17 cellular contexts compared by ENCODE assay signal in the genomic region with DNA sequence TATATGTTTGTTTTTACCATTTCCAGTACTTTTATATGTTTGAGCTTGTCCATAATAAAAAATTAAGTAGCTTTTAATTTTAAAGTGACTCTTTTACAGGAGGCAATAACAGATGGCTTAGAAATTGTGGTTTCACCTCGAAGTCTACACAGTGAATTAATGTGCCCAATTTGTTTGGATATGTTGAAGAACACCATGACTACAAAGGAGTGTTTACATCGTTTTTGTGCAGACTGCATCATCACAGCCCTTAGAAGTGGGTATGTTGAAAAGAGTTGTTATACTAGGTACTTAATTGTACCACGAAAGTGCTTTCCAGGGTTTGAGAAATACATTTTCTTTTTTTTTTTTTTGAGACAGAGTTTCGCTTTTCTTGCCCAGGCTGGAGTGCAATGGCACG. TPM values are rescaled to one million over a fixed set of nuclear protein-coding genes. Genes with fewer than 3 reads are reported as not detected.
DNase-seq lines count a peak whose midpoint lies in the region; FAIRE-seq and TF ChIP-seq lines count a peak whose summit lies in the region.
"Had no signal": no experiment of that assay in that cellular context is flagged by ENCODE, and none has a peak within 500 bp of the region (broad histone marks: within the 10 kb centered on the region; RNA-seq: fewer than 3 reads in every experiment).

No MANE protein-coding gene starts in this region.

- no peaks in the 10 kb centered on the region for H3K27me3 Mint-ChIP-seq in type B pancreatic cell

- DNase-seq in DMS153 (lab: John Stamatoyannopoulos, UW) = peak; percentile 43
- DNase-seq in DMS79 treated with DMSO at 0.1 percent for 48 hours (lab: John Stamatoyannopoulos, UW) = peak; percentile 84
- DNase-seq in NCI-H1694 treated with DMSO at 0.1 percent for 48 hours (lab: John Stamatoyannopoulos, UW) = peak; percentile 37
- DNase-seq in bronchial epithelial cell (ENCODE audit: low read depth) = peak; percentile 8
- DNase-seq in type B pancreatic cell (ENCODE audit: extremely low spot score, unreplicated experiment) = no peak
- DNase-seq in activated naive CD4-positive, alpha-beta T cell (lab: John Stamatoyannopoulos, UW) = no peak
- DNase-seq in dorsolateral prefrontal cortex = no peak
- DNase-seq: ACHN, GM23248, HCEC 1CT, NCI-H2029, NCI-H524, SHP77 had no signal

- no peak overlapping the region for H3K27ac Mint-ChIP-seq in type B pancreatic cell

- no peaks in the 10 kb centered on the region for H3K9me3 Mint-ChIP-seq in type B pancreatic cell

- no peak overlapping the region for H3K27ac ChIP-seq in dorsolateral prefrontal cortex
- H3K27ac ChIP-seq: C4-2B, GM23248 had no signal

- no peaks in the 10 kb centered on the region for H3K36me3 ChIP-seq in bronchial epithelial cell (ENCODE audit: control insufficient read depth, insufficient read depth, low read length)

- intact Hi-C loops in dorsolateral prefrontal cortex (cut with DNase I) = no loop called here

- TF ChIP-seq CTCF in bronchial epithelial cell (IDR thresholded peaks at IDR 0.05; ENCODE audit: insufficient read depth, low read length, severe bottlenecking) (no peak), type B pancreatic cell (conservative IDR thresholded peaks at IDR 0.05) (no peak), dorsolateral prefrontal cortex (IDR thresholded peaks at IDR 0.05 in 54 of 56, conservative IDR thresholded peaks at IDR 0.05 in 2 of 56; ENCODE audit: low read depth in 1 of 56, partially characterized antibody in 56 of 56) (no peak)

- H3K4me3 ChIP-seq in bronchial epithelial cell (ENCODE audit: low read depth, low read length) = no peak overlapping the region
- no peak overlapping the region for H3K4me3 ChIP-seq in dorsolateral prefrontal cortex
- H3K4me3 ChIP-seq: GM23248, SK-N-MC had no signal

- H3K36me3 Mint-ChIP-seq in type B pancreatic cell = peaks cover 39% of the 10 kb centered on the region

- no peak for FAIRE-seq in bronchial epithelial cell (lab: Jason Lieb, UNC)
- FAIRE-seq: GM12891, GM18507 had no signal

- no peaks in the 10 kb centered on the region for H3K4me1 Mint-ChIP-seq in type B pancreatic cell (ENCODE audit: unreplicated experiment)

- no peak overlapping the region for H3K4me3 Mint-ChIP-seq in type B pancreatic cell

- H3K27me3 ChIP-seq in bronchial epithelial cell (ENCODE audit: control insufficient read depth, insufficient read depth, low read length) = no peaks in the 10 kb centered on the region
- H3K27me3 ChIP-seq in dorsolateral prefrontal cortex = no peaks in the 10 kb centered on the region

RNA-seq across cellular contexts. Expression of gene RNF2, which starts 46.1 kb away (rescaled TPM):
- 15.0 and 19.2 TPM in 2 replicates for total RNA-seq in bronchial epithelial cell
- 17.6 and 31.0 TPM in 2 replicates for total RNA-seq in type B pancreatic cell (ENCODE audit: low replicate concordance)
- total RNA-seq in dorsolateral prefrontal cortex = 10 to 100 TPM in 119 of 120 experiments, 1 to 10 TPM in 1; 9.8 to 31.1 (median 18.9) TPM

Comparison
In these comparisons a context has a peak if more than half of its experiments do, and no peak if none do; other contexts are left out.
1. DNase-seq: peak in DMS153 (single experiment), DMS79 treated with DMSO at 0.1 percent for 48 hours (single experiment), NCI-H1694 treated with DMSO at 0.1 percent for 48 hours (single experiment) and bronchial epithelial cell (single experiment); none in type B pancreatic cell (single experiment), activated naive CD4-positive, alpha-beta T cell (0 of 4) and dorsolateral prefrontal cortex (0 of 10).